ENCODE assay signal across 11 cellular contexts in genomic region chr9:69857828-69858227, GRCh38. TPM values are rescaled to one million over a fixed set of nuclear protein-coding genes. Genes with fewer than 3 reads are reported as not detected.
"Had no signal": no experiment of that assay in that cellular context is flagged by ENCODE, and none has a peak within 500 bp of the region (broad histone marks: within the 10 kb centered on the region; RNA-seq: fewer than 3 reads in every experiment).

No MANE protein-coding gene starts in this region.

- H3K27ac Mint-ChIP-seq: HFFc6, IgD-negative memory B cell had no signal

- H3K9ac ChIP-seq: GM23248 had no signal

- H3K9me3 Mint-ChIP-seq: HFFc6 had no signal

- H3K36me3 ChIP-seq: HAP-1 had no signal

- H3K4me3 ChIP-seq: GM23248, HAP-1 had no signal

- ATAC-seq: HCT116 had no signal

- H3K36me3 Mint-ChIP-seq: IgD-negative memory B cell had no signal

- H3K27ac ChIP-seq: GM23248, HL-60 had no signal

- H3K4me3 Mint-ChIP-seq: HFFc6, IgD-negative memory B cell had no signal

- DNase-seq: GOT3, H7, KBM-7 had no signal

- H3K4me1 Mint-ChIP-seq: IgD-negative memory B cell had no signal

- H2AFZ ChIP-seq: GM23248 had no signal

- H3K4me1 ChIP-seq: HAP-1 had no signal

RNA-seq across cellular contexts. Expression of gene CFAP95, which starts 37.2 kb away (rescaled TPM):
- total RNA-seq: GM23248, H4, HT1080 had no signal
- polyA plus RNA-seq: GM23248, IgD-negative memory B cell had no signal
